In the genomic region with DNA sequence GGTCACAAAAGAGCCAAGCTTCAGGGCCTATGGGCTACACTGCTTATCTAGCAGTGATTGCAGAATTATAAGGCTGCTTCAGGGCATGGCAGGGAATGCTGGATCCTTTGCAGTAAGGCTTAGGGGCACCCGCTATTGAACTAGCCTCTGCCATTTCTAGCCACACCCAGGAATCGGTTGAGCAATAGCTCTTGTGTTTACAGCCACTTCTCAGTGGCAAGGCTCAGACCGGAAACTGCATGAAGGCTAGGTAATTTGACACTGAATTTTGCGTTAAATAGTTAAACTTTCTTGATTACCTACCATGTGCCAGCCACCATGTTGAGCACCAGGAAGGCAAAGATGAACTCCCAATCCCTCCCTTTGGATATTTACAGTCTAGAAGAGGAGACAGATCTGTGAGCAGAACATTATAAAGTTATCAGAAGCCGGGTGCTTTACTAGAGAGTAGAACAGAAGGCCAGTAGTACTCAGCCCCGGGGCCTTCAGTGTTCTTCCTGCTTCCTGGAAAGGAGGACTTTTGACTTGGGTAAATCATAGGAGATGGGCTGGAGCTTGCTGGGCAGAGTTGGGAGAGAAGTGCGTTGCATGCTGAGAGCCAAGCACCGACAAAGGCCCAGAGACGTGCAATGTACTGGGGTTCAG, we compare ENCODE assay signal across 10 cellular contexts.
DNase-seq lines count a peak whose midpoint lies in the region; ATAC-seq and TF ChIP-seq lines count a peak whose summit lies in the region.
"Had no signal": no experiment of that assay in that cellular context is flagged by ENCODE, and none has a peak within 500 bp of the region (broad histone marks: within the 10 kb centered on the region; RNA-seq: fewer than 3 reads in every experiment).

No MANE protein-coding gene starts in this region.

- H3K9me3 Mint-ChIP-seq in progenitor cell of endocrine pancreas (ENCODE audit: low read depth) = no peaks in the 10 kb centered on the region

- H3K4me1 Mint-ChIP-seq in progenitor cell of endocrine pancreas (ENCODE audit: low read depth) = peaks cover 28% of the 10 kb centered on the region

- H3K27me3 Mint-ChIP-seq in progenitor cell of endocrine pancreas = no peaks in the 10 kb centered on the region

- H3K36me3 Mint-ChIP-seq in progenitor cell of endocrine pancreas (ENCODE audit: insufficient read depth) = no peaks in the 10 kb centered on the region

- H3K27ac Mint-ChIP-seq in progenitor cell of endocrine pancreas = peak overlapping the region; percentile 54
- H3K27ac Mint-ChIP-seq: activated naive CD8-positive, alpha-beta T cell had no signal

- no peak for TF ChIP-seq CTCF in epithelial cell of esophagus (IDR thresholded peaks at IDR 0.05; ENCODE audit: insufficient read depth, low read depth, low read length, missing control alignments)
- no peak for TF ChIP-seq CTCF in progenitor cell of endocrine pancreas (IDR thresholded peaks at IDR 0.05; ENCODE audit: unreplicated experiment)

- ATAC-seq in HG03520 (IDR thresholded peaks at IDR 0.05; ENCODE audit: unreplicated experiment) (no peak), HG03095 (IDR thresholded peaks at IDR 0.05; ENCODE audit: unreplicated experiment) (no peak), GM18502 (IDR thresholded peaks at IDR 0.05; ENCODE audit: poor library complexity, unreplicated experiment) (no peak)

- no peak overlapping the region for H3K4me3 ChIP-seq in epithelial cell of esophagus (ENCODE audit: low read length)

- H3K4me3 Mint-ChIP-seq in progenitor cell of endocrine pancreas (ENCODE audit: low read depth) = no peak overlapping the region
- H3K4me3 Mint-ChIP-seq: activated naive CD8-positive, alpha-beta T cell had no signal

- DNase-seq in HCEC 1CT (peak; percentile 33), NCI-H510A (lab: John Stamatoyannopoulos, UW) (peak; percentile 65), epithelial cell of esophagus (ENCODE audit: low read depth) (peak; percentile 76), progenitor cell of endocrine pancreas (ENCODE audit: low spot score, unreplicated experiment) (no peak)
- no peak for DNase-seq in activated CD4-positive, alpha-beta T cell treated with anti-CD3 and anti-CD28 coated beads, Interleukin-2, amount 50 U/mL, for 48 hours
- DNase-seq: NK-92 treated with Interleukin-12 subunit alpha and Interleukin-12 subunit beta, amount 100 ng/mL, for 24 hours had no signal

Comparison
In these comparisons a context has a peak if more than half of its experiments do, and no peak if none do; other contexts are left out.
1. DNase-seq: peak in HCEC 1CT (single experiment), NCI-H510A (single experiment) and epithelial cell of esophagus (single experiment); none in progenitor cell of endocrine pancreas (single experiment) and activated CD4-positive, alpha-beta T cell treated with anti-CD3 and anti-CD28 coated beads, Interleukin-2, amount 50 U/mL, for 48 hours (0 of 2).